1 cellular context compared by ENCODE assay signal in the genomic region with DNA sequence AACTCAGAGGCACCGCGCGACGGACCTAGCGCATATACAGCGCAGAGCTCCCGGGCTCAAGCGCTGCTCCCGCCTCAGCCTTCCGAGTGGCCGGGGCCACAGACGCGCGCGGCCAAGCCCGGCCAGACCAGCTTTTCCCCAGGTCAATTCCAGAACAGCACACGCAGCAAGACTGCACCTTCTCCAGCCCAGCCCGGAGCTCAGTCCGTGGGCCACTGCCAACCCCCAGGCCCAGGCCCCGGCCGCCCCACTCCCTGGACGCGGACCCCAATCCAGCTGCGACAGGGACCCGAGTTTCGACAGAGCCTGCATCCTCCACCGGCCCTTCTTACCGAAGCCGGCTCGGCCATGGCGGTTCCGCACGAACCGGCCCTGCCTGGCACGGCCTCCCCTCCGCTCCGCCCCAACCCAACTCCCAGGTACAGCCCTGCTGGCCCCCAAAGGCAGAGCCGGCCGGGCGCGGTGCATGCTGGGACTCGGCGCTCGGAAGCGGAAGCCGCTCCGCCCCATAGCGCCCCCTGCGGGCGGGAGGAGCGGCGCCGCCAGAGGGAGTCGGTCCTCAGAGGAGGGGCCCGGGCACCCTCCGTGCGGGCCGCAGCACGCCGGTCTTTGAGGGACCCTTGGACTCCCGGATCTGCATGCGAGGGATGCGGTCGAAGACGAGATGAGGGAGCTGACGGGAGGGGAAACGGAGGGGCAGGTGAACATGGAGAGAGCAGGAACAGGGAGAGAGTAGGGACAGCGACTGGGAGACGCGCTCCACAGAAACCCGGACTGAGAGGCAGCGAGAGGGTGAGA.
A peak's percentile ranks its signal among the peaks of the same experiment; 100 is the strongest.
TF ChIP-seq lines count a peak whose summit lies in the region.

A gene with protein sequence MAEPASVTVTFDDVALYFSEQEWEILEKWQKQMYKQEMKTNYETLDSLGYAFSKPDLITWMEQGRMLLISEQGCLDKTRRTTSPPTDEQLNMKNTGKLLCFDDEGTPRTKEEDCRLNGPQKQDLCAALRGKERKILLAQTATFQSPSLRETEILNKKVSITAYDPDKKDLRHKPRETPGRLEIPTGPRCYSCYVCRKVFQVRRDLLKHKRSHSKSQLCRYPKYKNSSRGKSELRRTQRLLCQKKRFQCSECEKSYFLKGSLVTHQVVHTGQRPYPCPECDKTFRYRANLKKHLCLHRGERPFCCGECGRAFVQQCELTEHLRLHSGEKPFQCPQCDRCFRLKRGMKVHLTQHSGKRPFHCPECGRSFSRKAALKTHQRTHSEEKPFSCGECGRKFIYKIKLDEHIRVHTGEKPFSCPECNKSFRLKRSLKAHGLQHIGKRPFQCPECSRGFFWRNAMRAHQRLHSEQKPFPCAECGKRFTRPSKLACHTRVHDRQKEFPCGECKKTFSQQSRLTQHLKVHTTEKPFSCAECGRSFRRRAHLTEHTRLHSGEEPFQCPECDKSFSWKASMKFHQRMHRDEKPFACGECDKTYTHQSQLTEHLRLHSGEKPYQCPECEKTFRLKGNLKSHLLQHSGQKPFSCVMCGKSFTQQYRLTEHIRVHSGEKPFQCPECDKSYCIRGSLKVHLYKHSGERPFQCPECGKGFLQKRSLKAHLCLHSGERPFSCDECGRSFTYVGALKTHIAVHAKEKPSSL (minus strand): TSS at position 461 of the 798 bp plus-strand sequence. CDS start 111 bp downstream, at position 350.

TF ChIP-seq in GM23338, 12 proteins besides CTCF, POLR2A, EP300 and RAD21 (continued from another document):
- TF ChIP-seq EZH2 (IDR thresholded peaks at IDR 0.05; ENCODE audit: low read depth, unreplicated experiment) (no peak), ZNF114 (CRISPR knock-in tag; IDR thresholded peaks at IDR 0.05) (no peak), NANOG (IDR thresholded peaks at IDR 0.05; ENCODE audit: borderline replicate concordance) (no peak), JUNB (IDR thresholded peaks at IDR 0.05; ENCODE audit: unreplicated experiment) (no peak), ETS1 (IDR thresholded peaks at IDR 0.05) (peak; percentile 80), POLR2AphosphoS5 (IDR thresholded peaks at IDR 0.05; ENCODE audit: low read depth) (peak; percentile 99), ZNF462 (CRISPR knock-in tag; IDR thresholded peaks at IDR 0.05) (no peak)
